18 cellular contexts compared by ENCODE assay signal in genomic region chr20:24589845-24590192, GRCh38.
DNase-seq lines count a peak whose midpoint lies in the region; ATAC-seq and TF ChIP-seq lines count a peak whose summit lies in the region.
"Had no signal": no experiment of that assay in that cellular context is flagged by ENCODE, and none has a peak within 500 bp of the region (broad histone marks: within the 10 kb centered on the region; RNA-seq: fewer than 3 reads in every experiment).

No MANE protein-coding gene starts in this region.

- no peak overlapping the region for H3K56ac ChIP-seq in H9 (ENCODE audit: insufficient read length, low read depth, low read length)

- no peak overlapping the region for H3K4me3 ChIP-seq in BLaER1
- H3K4me3 ChIP-seq in neuronal stem cell (ENCODE audit: low read length in 2 of 2), result no peak overlapping the region
- H3K4me3 ChIP-seq in aorta (ENCODE audit: low read length in 2 of 2), result no peak overlapping the region
- H3K4me3 ChIP-seq: GM12878 had no signal

- H3K27me3 Mint-ChIP-seq in H9 (ENCODE audit: low read depth) (no peaks in the 10 kb centered on the region; the same call in none of the 2 replicates), glutamatergic neuron (ENCODE audit: unreplicated experiment) (peaks cover 8% of the 10 kb centered on the region)

- no peaks in the 10 kb centered on the region for H3K27me3 ChIP-seq in BLaER1
- no peaks in the 10 kb centered on the region for H3K27me3 ChIP-seq in H9 (ENCODE audit: insufficient read depth, low read length)
- H3K27me3 ChIP-seq in neuronal stem cell (ENCODE audit: control insufficient read depth in 3 of 3, insufficient read depth in 3 of 3, low read depth in 1 of 3, low read length in 3 of 3), result no peaks in the 10 kb centered on the region
- H3K27me3 ChIP-seq in aorta (ENCODE audit: control insufficient read depth in 1 of 2, insufficient read depth in 2 of 2, low read length in 1 of 2), result no peaks in the 10 kb centered on the region

- no peak overlapping the region for H2BK20ac ChIP-seq in H9 (ENCODE audit: low read depth, low read length, poor library complexity, severe bottlenecking)

- H3K4ac ChIP-seq in H9 (ENCODE audit: low read depth, low read length), result no peak overlapping the region
- H3K4ac ChIP-seq in neuronal stem cell (ENCODE audit: low read length), result no peak overlapping the region

- H3K36me3 Mint-ChIP-seq in H9 (ENCODE audit: insufficient read depth in 1 of 3, low read depth in 3 of 3) (no peaks in the 10 kb centered on the region; a peak in 3 of 7 replicates), glutamatergic neuron (ENCODE audit: unreplicated experiment) (no peaks in the 10 kb centered on the region)
- H3K36me3 Mint-ChIP-seq: CD8-positive, alpha-beta memory T cell; IgD-negative memory B cell had no signal

- H3K79me2 ChIP-seq in H9 (ENCODE audit: insufficient read depth, low read length), result no peaks in the 10 kb centered on the region

- H3K23me2 ChIP-seq in H9 (ENCODE audit: insufficient read length, low read depth, low read length, poor library complexity, severe bottlenecking), result no peaks in the 10 kb centered on the region

- H3K4me2 ChIP-seq in BLaER1 (peak overlapping the region; percentile 78), H9 (ENCODE audit: insufficient read depth, insufficient read length, low read length) (no peak overlapping the region), neuronal stem cell (ENCODE audit: insufficient read depth, low read length, poor library complexity, severe bottlenecking) (no peak overlapping the region)

- H3K9ac ChIP-seq in BLaER1 (no peak overlapping the region), H9 (ENCODE audit: extremely low read depth, insufficient read length, low read length) (no peak overlapping the region), neuronal stem cell (ENCODE audit: low read depth, low read length, poor library complexity) (no peak overlapping the region)

- no peak for ATAC-seq in aorta (ENCODE audit: low FRiP score)
- ATAC-seq: GM12878 had no signal

- H2BK5ac ChIP-seq in H9 (ENCODE audit: insufficient read length, low read length) (no peak overlapping the region), neuronal stem cell (ENCODE audit: low read length) (no peak overlapping the region)

- H3K27ac ChIP-seq in BLaER1 (no peak overlapping the region), H9 (ENCODE audit: insufficient read length, low read depth, low read length) (no peak overlapping the region), neuronal stem cell (replicated peaks; ENCODE audit: low read length) (no peak overlapping the region), aorta (ENCODE audit: low read depth in 1 of 2, low read length in 2 of 2) (no peak overlapping the region)

- H3K23ac ChIP-seq in H9 (ENCODE audit: insufficient read length, low read depth, low read length), result no peak overlapping the region
- H3K23ac ChIP-seq in neuronal stem cell (ENCODE audit: low read depth, low read length, poor library complexity), result no peak overlapping the region

- TF ChIP-seq CTCF in H9 (conservative IDR thresholded peaks at IDR 0.05) (no peak), glutamatergic neuron (IDR thresholded peaks at IDR 0.05; ENCODE audit: partially characterized antibody, unreplicated experiment) (no peak)

- no peak overlapping the region for H3K14ac ChIP-seq in H9 (ENCODE audit: insufficient read depth, low read length)
- peak overlapping the region; percentile 76 for H3K14ac ChIP-seq in neuronal stem cell (ENCODE audit: low read length)

- H3K4me3 Mint-ChIP-seq in H9 (no peak overlapping the region), glutamatergic neuron (ENCODE audit: unreplicated experiment) (peak overlapping the region; percentile 9)
- H3K4me3 Mint-ChIP-seq: CD8-positive, alpha-beta memory T cell; IgD-negative memory B cell had no signal

- DNase-seq in H9 (no peak), glutamatergic neuron (no peak), neuronal stem cell (ENCODE audit: low spot score) (no peak), aorta (no peak), NCI-H226 (no peak)
- DNase-seq in NK-92 treated with Interleukin-12 subunit alpha and Interleukin-12 subunit beta, amount 100 ng/mL, for 24 hours (lab: John Stamatoyannopoulos, UW), result no peak
- DNase-seq: ACHN; CD8-positive, alpha-beta memory T cell; COR-L47; DMS 273 treated with DMSO at 0.1 percent for 48 hours; DMS53; DND-41; EL; GOT3; KBM-7 had no signal

- H4K20me1 ChIP-seq in BLaER1, result no peaks in the 10 kb centered on the region
- no peaks in the 10 kb centered on the region for H4K20me1 ChIP-seq in H9 (ENCODE audit: control insufficient read depth, insufficient read depth, insufficient read length)

- H4K8ac ChIP-seq in H9 (replicated peaks; ENCODE audit: insufficient read length, low read depth, low read length) (no peak overlapping the region), neuronal stem cell (ENCODE audit: low read depth, low read length) (peak overlapping the region; percentile 55)

- H3K79me1 ChIP-seq in H9 (ENCODE audit: insufficient read depth, low read depth, low read length, poor library complexity, severe bottlenecking) (no peaks in the 10 kb centered on the region), neuronal stem cell (ENCODE audit: low read depth, low read length) (no peaks in the 10 kb centered on the region)

- peak overlapping the region in 2 of 3 experiments; percentile 13 to 54; a peak in 2 of 7 replicates for H3K27ac Mint-ChIP-seq in H9
- H3K27ac Mint-ChIP-seq in glutamatergic neuron (ENCODE audit: unreplicated experiment), result no peak overlapping the region
- H3K27ac Mint-ChIP-seq: CD8-positive, alpha-beta memory T cell; IgD-negative memory B cell had no signal

- H2AK5ac ChIP-seq in H9 (ENCODE audit: insufficient read length, low read length) (no peak overlapping the region), neuronal stem cell (ENCODE audit: low read depth, low read length) (no peak overlapping the region)

- H4K5ac ChIP-seq in H9 (ENCODE audit: insufficient read length, low read depth, low read length), result no peak overlapping the region

- H3K18ac ChIP-seq in H9 (ENCODE audit: insufficient read length, low read depth, low read length), result no peak overlapping the region
- no peak overlapping the region for H3K18ac ChIP-seq in neuronal stem cell (ENCODE audit: low read length)

- H3K4me1 ChIP-seq in BLaER1 (peaks cover 77% of the 10 kb centered on the region), H9 (ENCODE audit: insufficient read depth, low read length) (no peaks in the 10 kb centered on the region), neuronal stem cell (ENCODE audit: control insufficient read depth in 2 of 2, insufficient read depth in 1 of 2, low read depth in 1 of 2, low read length in 2 of 2) (peaks cover 0 to 2% of the 10 kb centered on the region in 2 donors), aorta (ENCODE audit: control insufficient read depth in 1 of 2, insufficient read depth in 2 of 2, low read length in 2 of 2) (no peaks in the 10 kb centered on the region)

- H2BK15ac ChIP-seq in H9 (ENCODE audit: low read depth, low read length) (no peak overlapping the region), neuronal stem cell (ENCODE audit: low read length) (no peak overlapping the region)

- H3K36me3 ChIP-seq in BLaER1 (no peaks in the 10 kb centered on the region), neuronal stem cell (replicated peaks in 1 of 2; ENCODE audit: control insufficient read depth in 2 of 2, insufficient read depth in 2 of 2, low read length in 2 of 2) (no peaks in the 10 kb centered on the region), aorta (ENCODE audit: control insufficient read depth in 1 of 2, insufficient read depth in 2 of 2, low read length in 1 of 2) (no peaks in the 10 kb centered on the region)

- no peaks in the 10 kb centered on the region for H3K9me3 ChIP-seq in BLaER1
- H3K9me3 ChIP-seq in H9 (ENCODE audit: control insufficient read depth, low read depth, low read length), result no peaks in the 10 kb centered on the region
- no peaks in the 10 kb centered on the region for H3K9me3 ChIP-seq in neuronal stem cell (replicated peaks in 1 of 2; ENCODE audit: control insufficient read depth in 2 of 2, insufficient read depth in 1 of 2, low read depth in 1 of 2, low read length in 2 of 2)
- no peaks in the 10 kb centered on the region for H3K9me3 ChIP-seq in aorta (ENCODE audit: control insufficient read depth, low read length)

- no peak overlapping the region for H2BK12ac ChIP-seq in H9 (ENCODE audit: insufficient read length, low read depth, low read length)
- H2BK12ac ChIP-seq in neuronal stem cell (ENCODE audit: low read length), result no peak overlapping the region

- no CpG with 5 or more reads among the region's 14 CpGs for WGBS in H9 (ENCODE audit: extremely low coverage, insufficient read length, low lambda C conversion rate)
- no CpG with 5 or more reads among the region's 14 CpGs for WGBS in neuronal stem cell (ENCODE audit: extremely low coverage in 2 of 2, insufficient read length in 2 of 2, insufficient replicate concordance in 1 of 2), 2 donors
- 88 to 91% methylated on average over 14 of the region's 14 CpGs for WGBS in aorta, 2 donors

- no peak overlapping the region for H2AFZ ChIP-seq in H9 (ENCODE audit: low read length)
- H2AFZ ChIP-seq in neuronal stem cell (ENCODE audit: low read length), result no peak overlapping the region

- no peak overlapping the region for H2BK120ac ChIP-seq in H9 (ENCODE audit: low read depth, low read length, poor library complexity, severe bottlenecking)
- H2BK120ac ChIP-seq in neuronal stem cell (ENCODE audit: low read depth, low read length), result no peak overlapping the region

- H3K9me3 Mint-ChIP-seq in H9 (peaks cover 4 to 5% of the 10 kb centered on the region in 2 experiments; a peak in 3 of 5 replicates), glutamatergic neuron (ENCODE audit: unreplicated experiment) (peaks cover 11% of the 10 kb centered on the region)
- H3K9me3 Mint-ChIP-seq: CD8-positive, alpha-beta memory T cell; IgD-negative memory B cell had no signal

- H3T11ph ChIP-seq in H9 (ENCODE audit: low read length), result no peak overlapping the region

- intact Hi-C loops in aorta (cut with DNase I), result no loop called here

- H3K4me1 Mint-ChIP-seq in H9 (peaks cover 3 to 16% of the 10 kb centered on the region in 2 experiments), glutamatergic neuron (ENCODE audit: low read depth, unreplicated experiment) (peaks cover 36% of the 10 kb centered on the region)
- H3K4me1 Mint-ChIP-seq: CD8-positive, alpha-beta memory T cell had no signal

- H4K91ac ChIP-seq in H9 (ENCODE audit: insufficient read length, low read depth, low read length) (no peak overlapping the region), neuronal stem cell (ENCODE audit: low read depth, low read length, poor library complexity) (no peak overlapping the region)
